Comparison of ENCODE assay signal across 1 cellular context in genomic region chr13:66513728-66514127, GRCh38.
A peak's percentile ranks its signal among the peaks of the same experiment; 100 is the strongest.
TF ChIP-seq lines count a peak whose summit lies in the region.

No MANE protein-coding gene starts in this region.

TF ChIP-seq in HepG2, 621 proteins besides CTCF, POLR2A, EP300 and RAD21 (continued from another document):
- TF ChIP-seq ZBED4 (CRISPR knock-in tag; IDR thresholded peaks at IDR 0.05; ENCODE audit: borderline replicate concordance): no peak
- TF ChIP-seq ZNF225 (CRISPR knock-in tag; IDR thresholded peaks at IDR 0.05): no peak
- TF ChIP-seq MAFF (IDR thresholded peaks at IDR 0.05; ENCODE audit: low read depth, low read length): peak; percentile 77
